1 cellular context compared by ENCODE assay signal in genomic region chr1:229593800-229594199, GRCh38.
TF ChIP-seq lines count a peak whose summit lies in the region.

No MANE protein-coding gene starts in this region.

TF ChIP-seq in IMR-90, 13 proteins besides CTCF, POLR2A, EP300 and RAD21:
- TF ChIP-seq BHLHE40 (IDR thresholded peaks at IDR 0.05; ENCODE audit: low read depth, low read length) = no peak
